ENCODE assay signal across 33 cellular contexts in the genomic region with DNA sequence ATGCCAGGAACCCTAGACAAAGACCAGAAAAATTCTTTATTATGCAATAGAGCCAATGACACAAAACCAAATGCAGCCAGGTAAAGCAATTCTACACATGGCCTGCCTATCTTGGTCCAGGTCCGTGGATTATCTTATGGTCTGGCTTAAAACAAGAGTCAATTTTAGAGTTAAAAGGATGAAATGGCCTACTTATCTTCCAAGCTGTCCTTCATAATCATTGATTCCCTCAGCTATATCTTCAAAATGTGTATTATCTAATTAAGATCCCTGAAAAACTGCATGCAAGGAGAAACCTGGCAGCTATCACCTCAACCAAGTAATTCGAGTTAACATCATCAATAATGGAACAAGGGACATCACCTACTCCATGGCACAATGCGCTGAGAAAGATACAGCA.
"Had no signal": no experiment of that assay in that cellular context is flagged by ENCODE, and none has a peak within 500 bp of the region (broad histone marks: within the 10 kb centered on the region; RNA-seq: fewer than 3 reads in every experiment).

No MANE protein-coding gene starts in this region.

- DNase-seq: Karpas-422, Kasumi-1, MG63, MM.1S, MV-4-11, NCI-H1048, NCI-H1092, NCI-H1092 treated with DMSO at 0.1 percent for 48 hours, NCI-H1105, NCI-H1105 treated with DMSO at 0.1 percent for 48 hours, NCI-H1417, NCI-H1417 treated with DMSO at 0.1 percent for 48 hours, NCI-H1436, NCI-H1436 treated with DMSO at 0.1 percent for 48 hours, NCI-H146, NCI-H1694, NCI-H1694 treated with DMSO at 0.1 percent for 48 hours, NCI-H187, NCI-H187 treated with DMSO at 0.1 percent for 48 hours, NCI-H1930, NCI-H2029, NCI-H2029 treated with DMSO at 0.1 percent for 48 hours, NCI-H2081, NCI-H2081 treated with DMSO at 0.1 percent for 48 hours, NCI-H2107, NCI-H2171, NCI-H2171 treated with DMSO at 0.1 percent for 48 hours, NCI-H2227 treated with DMSO at 0.1 percent for 48 hours, NCI-H226, NCI-H345, NCI-H446, NCI-H446 treated with DMSO at 0.1 percent for 48 hours, NCI-H510A had no signal
